In the genomic region with DNA sequence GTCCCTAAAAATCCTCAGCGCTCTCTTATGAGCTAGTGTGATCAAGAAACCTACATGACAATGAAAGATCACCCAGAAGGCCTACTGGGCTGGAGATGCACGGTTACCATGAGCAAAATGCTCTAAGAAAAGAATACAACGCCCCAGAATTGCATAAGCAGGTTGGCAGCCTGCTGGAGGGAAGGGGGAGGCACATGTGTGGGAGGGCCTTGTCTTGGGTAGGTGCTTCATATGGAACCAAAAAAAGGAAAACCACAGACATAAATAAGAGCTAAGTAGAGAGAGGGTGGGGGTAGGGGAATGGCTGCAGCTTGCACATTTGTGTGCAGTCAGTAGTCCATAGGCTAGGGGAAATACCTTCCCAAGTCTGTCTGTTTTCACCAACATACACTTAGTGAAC, we compare ENCODE assay signal across 11 cellular contexts. TPM values are rescaled to one million over a fixed set of nuclear protein-coding genes. Genes with fewer than 3 reads are reported as not detected.
A peak's percentile ranks its signal among the peaks of the same experiment; 100 is the strongest.
DNase-seq lines count a peak whose midpoint lies in the region; ATAC-seq, FAIRE-seq and TF ChIP-seq lines count a peak whose summit lies in the region.
"Had no signal": no experiment of that assay in that cellular context is flagged by ENCODE, and none has a peak within 500 bp of the region (broad histone marks: within the 10 kb centered on the region; RNA-seq: fewer than 3 reads in every experiment).

No MANE protein-coding gene starts in this region.

- POLR2A ChIA-PET in GM12878 (lab: Charles Lee) = interaction anchor here (0.8 to 1.7 kb wide), 4 partner anchors 49 to 162 kb away, joined by 3 to 8 read pairs (median 4); no protein-coding TSS in a partner anchor

- DNase-seq in AML-193 (lab: John Stamatoyannopoulos, UW) (peak; percentile 89 to 90), GM20000 (ENCODE audit: low spot score) (peak; percentile 15), RPMI7951 (ENCODE audit: low read depth) (peak; percentile 5), GM12878 (ENCODE audit: low read depth, low spot score) (no peak), NCI-H1436 treated with DMSO at 0.1 percent for 48 hours (lab: John Stamatoyannopoulos, UW) (no peak), smooth muscle cell (lab: John Stamatoyannopoulos, UW; ENCODE audit: unreplicated experiment) (no peak), mucosa of gallbladder (ENCODE audit: low spot score) (no peak), NCI-H2171 treated with DMSO at 0.1 percent for 48 hours (lab: John Stamatoyannopoulos, UW) (no peak)

- H3K4me2 ChIP-seq in GM12878 (ENCODE audit: control insufficient read depth, insufficient read depth) (no peak overlapping the region), smooth muscle cell (no peak overlapping the region)

- no peak for TF ChIP-seq POLR2A in GM12878 (IDR thresholded peaks at IDR 0.05; ENCODE audit: low read depth, low read length)

- in situ Hi-C loops in GM12878 (cut with MboI) = loop anchor here (5.0 kb wide), 2 partner anchors 92 to 167 kb away; a partner anchor contains a TSS

- RAD21 ChIA-PET in GM12878 (lab: Charles Lee; ENCODE audit: unreplicated experiment) = interaction anchor here (0.5 to 4.0 kb wide), 12 partner anchors 50 to 167 kb away, joined by 3 to 67 read pairs (median 16); a partner anchor contains a TSS

- H3K4me1 ChIP-seq in GM12878 (ENCODE audit: control insufficient read depth, insufficient read depth, low read length) = peaks cover 7% of the 10 kb centered on the region
- peaks cover 8% of the 10 kb centered on the region for H3K4me1 ChIP-seq in smooth muscle cell (ENCODE audit: low read depth)

- FAIRE-seq in GM12878 (lab: Jason Lieb, UNC) = no peak

- 20% methylated on average over 3 of the region's 3 CpGs for WGBS in GM12878 (ENCODE audit: insufficient coverage, insufficient replicate concordance, low lambda C conversion rate, missing lambda C conversion rate)
- WGBS in smooth muscle cell (ENCODE audit: low lambda C conversion rate) = 79% methylated on average over 3 of the region's 3 CpGs

- no peak for TF ChIP-seq CTCF in GM20000 (IDR thresholded peaks at IDR 0.05; ENCODE audit: extremely low read depth, missing control alignments)
- TF ChIP-seq CTCF in GM12878 (IDR thresholded peaks at IDR 0.05 in 2 of 3, conservative IDR thresholded peaks at IDR 0.05 in 1 of 3; ENCODE audit: control insufficient read depth in 2 of 3, extremely low read depth in 1 of 3, insufficient read depth in 1 of 3, low read depth in 3 of 3, low read length in 3 of 3) = no peak
- no peak for TF ChIP-seq CTCF in smooth muscle cell (IDR thresholded peaks at IDR 0.05; ENCODE audit: borderline replicate concordance, insufficient read depth, poor library complexity, severe bottlenecking)

- H3K27ac ChIP-seq in GM12878 (ENCODE audit: control insufficient read depth, insufficient read depth) (no peak overlapping the region), smooth muscle cell (ENCODE audit: low read depth) (no peak overlapping the region)
- H3K27ac ChIP-seq: C4-2B had no signal

- H4K20me1 ChIP-seq in GM12878 (ENCODE audit: control insufficient read depth, insufficient read depth) (no peaks in the 10 kb centered on the region), smooth muscle cell (ENCODE audit: low read depth) (no peaks in the 10 kb centered on the region)

- TF ChIP-seq EP300 in GM12878 (IDR thresholded peaks at IDR 0.05; ENCODE audit: borderline replicate concordance in 1 of 2, control insufficient read depth in 1 of 2, low read depth in 2 of 2, low read length in 2 of 2) = no peak

- H3K79me2 ChIP-seq in GM12878 (ENCODE audit: control insufficient read depth, insufficient read depth, low read length) (no peaks in the 10 kb centered on the region), smooth muscle cell (ENCODE audit: low read depth) (no peaks in the 10 kb centered on the region)

- SMC1A ChIA-PET in GM12878 (lab: Charles Lee; ENCODE audit: uncharacterized antibody, unreplicated experiment) = interaction anchor here (0.8 to 6.5 kb wide), 18 partner anchors 11 to 166 kb away, joined by 3 to 93 read pairs (median 8); a partner anchor contains a TSS

- H3K27me3 ChIP-seq in GM12878 (replicated peaks in 1 of 2; ENCODE audit: control insufficient read depth in 2 of 2, insufficient read depth in 2 of 2, low read length in 1 of 2) (no peaks in the 10 kb centered on the region), smooth muscle cell (ENCODE audit: low read depth) (no peaks in the 10 kb centered on the region)

- H3K9ac ChIP-seq in GM12878 (ENCODE audit: control insufficient read depth, insufficient read depth, low read length) = no peak overlapping the region
- H3K9ac ChIP-seq in smooth muscle cell (ENCODE audit: low read depth) = no peak overlapping the region

- TF ChIP-seq RAD21 in GM12878 (IDR thresholded peaks at IDR 0.05; ENCODE audit: insufficient read depth, low read depth, low read length) = no peak

- BruUV-seq in GM12878 (replicated peaks; lab: Mats Ljungman, UMichigan) = no TSS peak

- CTCF ChIA-PET in GM12878 (lab: Yijun Ruan, JAX) = interaction anchor here (0.6 to 7.1 kb wide), 24 partner anchors 9 to 171 kb away, joined by 3 to 190 read pairs (median 5); a partner anchor contains a TSS

- H3K9me3 ChIP-seq in GM12878 (replicated peaks; ENCODE audit: control insufficient read depth, insufficient read depth, low read length) (no peaks in the 10 kb centered on the region), smooth muscle cell (replicated peaks; ENCODE audit: low read depth) (no peaks in the 10 kb centered on the region)

- no peak for ATAC-seq in GM12878

- H3K4me3 ChIP-seq in GM12878 (no peak overlapping the region), smooth muscle cell (no peak overlapping the region)

- intact Hi-C loops in GM12878 (cut with micrococcal nuclease; ENCODE audit: unreplicated experiment) = no loop called here

- H2AFZ ChIP-seq in GM12878 (ENCODE audit: control insufficient read depth, low read depth, low read length) (no peak overlapping the region), smooth muscle cell (ENCODE audit: low read depth) (no peak overlapping the region)

- H3K36me3 ChIP-seq in GM12878 (ENCODE audit: control insufficient read depth in 2 of 2, insufficient read depth in 2 of 2, low read length in 1 of 2) (no peaks in the 10 kb centered on the region), smooth muscle cell (ENCODE audit: low read depth) (no peaks in the 10 kb centered on the region)

- no peaks in the 10 kb centered on the region for H3F3A ChIP-seq in smooth muscle cell (ENCODE audit: low read depth)

RNA-seq across cellular contexts. Expression of a gene that starts 2.8 kb away (rescaled TPM):
- total RNA-seq in RPMI7951 (2014; rRNA removed; shearing (Covaris generic)) = 6.7 and 12.0 TPM in 2 replicates
- total RNA-seq in GM12878 (2013; cell fraction: nucleolus; rRNA removed) = 5.9 and 6.0 TPM in 2 replicates
- total RNA-seq in GM12878 (2014; rRNA removed) (3.5 and 4.3 TPM in 2 replicates), GM12878 (2014; rRNA removed; fragmentation: Illumina TruSeq; extraction: Trizol) (4.0 and 4.3 TPM in 2 replicates), GM12878 (2021) (4.8 and 7.0 TPM in 2 replicates), smooth muscle cell (12.5 and 14.1 TPM in 2 replicates), mucosa of gallbladder (33.1 TPM)
- polyA plus RNA-seq in GM12878 (2011; ENCODE audit: low read depth) = 1.9 TPM
- polyA plus RNA-seq in GM12878 (2011; rRNA removed) (6.1 and 6.6 TPM in 2 replicates), GM12878 (2014; fragmentation: Illumina TruSeq; extraction: Trizol) (6.9 and 8.0 TPM in 2 replicates), GM12878 (2014; fragmentation: Nextera tagmentation; extraction: Ambion mirVana) (under 1 TPM; 0.93 to 0.97 TPM), GM12878 (2014; rRNA removed) (5.0 and 6.0 TPM in 2 replicates), GM12878 (2016; fragmentation: Nextera tagmentation; extraction: Ambion mirVana) (1 to 10 TPM; 2.8 to 3.2 TPM), smooth muscle cell (9.7 and 11.5 TPM in 2 replicates)
- 4.4 and 4.8 TPM in 2 replicates for polyA plus RNA-seq in GM12878 (2011; cell fraction: cytosol; rRNA removed)
- polyA plus RNA-seq in GM12878 (2011; cell fraction: nucleus; rRNA removed) = 3.3 and 4.4 TPM in 2 replicates
- polyA plus RNA-seq in GM12878 (2012) = 3.7 and 4.0 TPM in 2 replicates
- 4.1 and 4.3 TPM in 2 replicates for polyA minus RNA-seq in GM12878 (2011; rRNA and poly(A)+ RNA removed)
- polyA minus RNA-seq in GM12878 (2011; cell fraction: cytosol; rRNA and poly(A)+ RNA removed) = 1.2 and 1.6 TPM in 2 replicates
- 0.85 and 1.9 TPM in 2 replicates for polyA minus RNA-seq in GM12878 (2011; cell fraction: nucleus; rRNA and poly(A)+ RNA removed)

RNA-seq across cellular contexts. Expression of a gene that starts 3.0 kb away (rescaled TPM):
- 21.7 and 27.3 TPM in 2 replicates for total RNA-seq in RPMI7951 (2014; rRNA removed; shearing (Covaris generic))
- total RNA-seq in GM12878 (2013; cell fraction: nucleolus; rRNA removed) = 1.2 and 1.8 TPM in 2 replicates
- total RNA-seq in GM12878 (2014; rRNA removed) (3.5 and 4.6 TPM in 2 replicates), GM12878 (2014; rRNA removed; fragmentation: Illumina TruSeq; extraction: Trizol) (9.9 and 14.0 TPM in 2 replicates), GM12878 (2021) (2.5 and 2.9 TPM in 2 replicates), smooth muscle cell (6.1 and 12.2 TPM in 2 replicates), mucosa of gallbladder (6.4 TPM)
- polyA plus RNA-seq in GM12878 (2011; ENCODE audit: low read depth) = 2.0 TPM
- polyA plus RNA-seq in GM12878 (2011; rRNA removed) (13.2 and 16.1 TPM in 2 replicates), GM12878 (2014; fragmentation: Illumina TruSeq; extraction: Trizol) (12.5 and 17.8 TPM in 2 replicates), GM12878 (2014; fragmentation: Nextera tagmentation; extraction: Ambion mirVana) (1 to 10 TPM; 6.1 to 7.3 TPM), GM12878 (2014; rRNA removed) (3.5 and 6.8 TPM in 2 replicates), GM12878 (2016; fragmentation: Nextera tagmentation; extraction: Ambion mirVana) (10 to 100 TPM in 1 of 2 experiments, 1 to 10 TPM in 1; 9.8 to 11.2 TPM), smooth muscle cell (7.4 and 9.2 TPM in 2 replicates)
- polyA plus RNA-seq in GM12878 (2011; cell fraction: cytosol; rRNA removed) = 2.8 and 2.9 TPM in 2 replicates
- 1.8 and 2.0 TPM in 2 replicates for polyA plus RNA-seq in GM12878 (2011; cell fraction: nucleus; rRNA removed)
- polyA plus RNA-seq in GM12878 (2012) = 3.2 and 4.1 TPM in 2 replicates
- 1.0 and 1.9 TPM in 2 replicates for polyA minus RNA-seq in GM12878 (2011; rRNA and poly(A)+ RNA removed)
- polyA minus RNA-seq in GM12878 (2011; cell fraction: cytosol; rRNA and poly(A)+ RNA removed) = 0.52 TPM in 1 of 2 replicates, not detected in the other
- 0.86 and 2.5 TPM in 2 replicates for polyA minus RNA-seq in GM12878 (2011; cell fraction: nucleus; rRNA and poly(A)+ RNA removed)

RNA-seq across cellular contexts. Expression of a gene that starts 48.1 kb away (rescaled TPM):
- 16.2 and 19.3 TPM in 2 replicates for total RNA-seq in RPMI7951 (2014; rRNA removed; shearing (Covaris generic))
- total RNA-seq in GM12878 (2013; cell fraction: nucleolus; rRNA removed) = 67.2 and 69.5 TPM in 2 replicates
- total RNA-seq in GM12878 (2014; rRNA removed) = 19.1 and 30.3 TPM in 2 replicates
- 14.6 and 16.8 TPM in 2 replicates for total RNA-seq in GM12878 (2014; rRNA removed; fragmentation: Illumina TruSeq; extraction: Trizol)
- total RNA-seq in GM12878 (2021) = 23.7 and 24.7 TPM in 2 replicates
- 18.0 TPM for polyA plus RNA-seq in GM12878 (2011; ENCODE audit: low read depth)
- polyA plus RNA-seq in GM12878 (2011; rRNA removed) = 44.6 and 46.6 TPM in 2 replicates
- 33.2 and 36.1 TPM in 2 replicates for polyA plus RNA-seq in GM12878 (2011; cell fraction: cytosol; rRNA removed)
- polyA plus RNA-seq in GM12878 (2011; cell fraction: nucleus; rRNA removed) = 149 and 177 TPM in 2 replicates
- 21.1 and 21.8 TPM in 2 replicates for polyA plus RNA-seq in GM12878 (2012)
- polyA plus RNA-seq in GM12878 (2014; fragmentation: Illumina TruSeq; extraction: Trizol) = 21.5 and 23.5 TPM in 2 replicates
- 10 to 100 TPM; 12.3 to 18.6 TPM for polyA plus RNA-seq in GM12878 (2014; fragmentation: Nextera tagmentation; extraction: Ambion mirVana)
- 31.7 and 32.8 TPM in 2 replicates for polyA plus RNA-seq in GM12878 (2014; rRNA removed)
- 10 to 100 TPM; 28.7 to 29.5 TPM for polyA plus RNA-seq in GM12878 (2016; fragmentation: Nextera tagmentation; extraction: Ambion mirVana)
- polyA minus RNA-seq in GM12878 (2011; rRNA and poly(A)+ RNA removed) = 13.9 and 14.6 TPM in 2 replicates
- polyA minus RNA-seq in GM12878 (2011; cell fraction: cytosol; rRNA and poly(A)+ RNA removed) = 5.8 and 6.4 TPM in 2 replicates
- polyA minus RNA-seq in GM12878 (2011; cell fraction: nucleus; rRNA and poly(A)+ RNA removed) = 41.6 and 61.1 TPM in 2 replicates
- total RNA-seq in smooth muscle cell = 23.4 and 30.6 TPM in 2 replicates
- 28.5 and 28.9 TPM in 2 replicates for polyA plus RNA-seq in smooth muscle cell
- total RNA-seq in mucosa of gallbladder = 43.9 TPM

RNA-seq across cellular contexts. Expression of a gene that starts 59.5 kb away (rescaled TPM):
- not detected in 2 replicates for total RNA-seq in RPMI7951 (2014; rRNA removed; shearing (Covaris generic))
- not detected in 2 replicates for total RNA-seq in GM12878 (2013; cell fraction: nucleolus; rRNA removed)
- total RNA-seq in GM12878 (2014; rRNA removed) (not detected in 2 replicates), GM12878 (2014; rRNA removed; fragmentation: Illumina TruSeq; extraction: Trizol) (not detected in 2 replicates), GM12878 (2021) (not detected in 2 replicates), smooth muscle cell (not detected in 2 replicates), mucosa of gallbladder (not detected)
- not detected for polyA plus RNA-seq in GM12878 (2011; ENCODE audit: low read depth)
- polyA plus RNA-seq in GM12878 (2011; rRNA removed) (not detected in 2 replicates), GM12878 (2014; fragmentation: Illumina TruSeq; extraction: Trizol) (not detected in 2 replicates), GM12878 (2014; fragmentation: Nextera tagmentation; extraction: Ambion mirVana) (not detected), GM12878 (2014; rRNA removed) (not detected in 2 replicates), GM12878 (2016; fragmentation: Nextera tagmentation; extraction: Ambion mirVana) (not detected), smooth muscle cell (not detected in 2 replicates)
- not detected in 2 replicates for polyA plus RNA-seq in GM12878 (2011; cell fraction: cytosol; rRNA removed)
- not detected in 2 replicates for polyA plus RNA-seq in GM12878 (2011; cell fraction: nucleus; rRNA removed)
- polyA plus RNA-seq in GM12878 (2012) = not detected in 2 replicates
- not detected in 2 replicates for polyA minus RNA-seq in GM12878 (2011; rRNA and poly(A)+ RNA removed)
- not detected in 2 replicates for polyA minus RNA-seq in GM12878 (2011; cell fraction: cytosol; rRNA and poly(A)+ RNA removed)
- polyA minus RNA-seq in GM12878 (2011; cell fraction: nucleus; rRNA and poly(A)+ RNA removed) = not detected in 2 replicates
- total RNA-seq: fibroblast of lung, HT-29 had no signal
- polyA plus RNA-seq: fibroblast of lung had no signal

Comparison
In these comparisons a context has a peak if more than half of its experiments do, and no peak if none do; other contexts are left out.
1. DNase-seq: peak in AML-193 (2 of 2), GM20000 (single experiment) and RPMI7951 (single experiment); none in GM12878 (single experiment), NCI-H1436 treated with DMSO at 0.1 percent for 48 hours (single experiment), smooth muscle cell (single experiment), mucosa of gallbladder (single experiment) and NCI-H2171 treated with DMSO at 0.1 percent for 48 hours (single experiment).